8 cellular contexts compared by ENCODE assay signal in the genomic region with DNA sequence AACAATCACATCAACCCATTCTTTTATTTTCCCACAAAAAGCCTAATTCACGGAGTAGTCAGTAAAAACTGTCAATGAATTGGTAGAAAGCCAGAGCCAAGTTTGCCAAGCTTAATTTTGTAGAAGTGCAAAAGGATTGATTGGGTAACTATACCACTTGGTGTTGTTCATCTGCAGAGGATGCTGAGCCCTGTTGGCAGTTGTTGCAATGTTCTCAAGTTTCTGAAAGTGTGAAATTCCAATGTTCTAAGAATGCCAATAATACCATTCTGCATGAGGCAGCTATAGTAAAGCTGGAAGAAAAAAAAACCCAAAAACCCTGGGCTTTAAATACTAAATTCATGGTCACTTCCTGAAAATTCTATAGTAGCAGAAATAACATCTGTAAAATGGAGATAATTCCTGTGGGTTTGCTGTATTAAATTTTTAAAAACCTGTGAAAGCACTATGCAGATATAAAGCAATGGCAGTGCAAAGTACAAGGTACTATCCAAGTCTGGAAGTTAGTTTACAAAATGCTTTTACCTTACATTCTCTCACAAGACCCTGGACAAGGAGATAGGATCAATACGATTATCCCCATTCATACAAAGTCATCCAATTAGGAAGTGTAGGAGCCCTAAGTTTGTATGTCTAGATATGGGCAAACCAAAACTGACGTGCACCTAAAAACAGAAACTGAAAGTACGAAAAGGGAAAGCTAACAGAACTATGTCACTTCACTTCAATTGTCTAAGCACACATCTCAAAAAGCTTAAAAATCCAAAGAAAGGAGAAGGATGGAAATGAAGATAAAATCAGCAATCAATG. TPM values are rescaled to one million over a fixed set of nuclear protein-coding genes. Genes with fewer than 3 reads are reported as not detected.
DNase-seq lines count a peak whose midpoint lies in the region; ATAC-seq and TF ChIP-seq lines count a peak whose summit lies in the region.

No MANE protein-coding gene starts in this region.

- peak; percentile 85 for DNase-seq in LHCN-M2 (ENCODE audit: low read depth)
- DNase-seq in dermis blood vessel endothelial cell: peak; percentile 24
- DNase-seq in sigmoid colon: no peak
- DNase-seq in NCI-H1694 treated with DMSO at 0.1 percent for 48 hours (lab: John Stamatoyannopoulos, UW): no peak
- no peak for DNase-seq in stimulated activated CD4-positive, alpha-beta T cell treated with anti-CD3 and anti-CD28 coated beads, Interleukin-2, amount 100 ng/mL, for 24 hours
- DNase-seq in ureter (ENCODE audit: low spot score): no peak

- peak overlapping the region in 3 of 4 donors; percentile 20 to 26 (median 21) for H3K4me3 ChIP-seq in sigmoid colon

- whole genome bisulfite sequencing in sigmoid colon, 2 donors: 23 to 31% methylated on average over 4 of the region's 4 CpGs

- no peak for TF ChIP-seq CTCF in sigmoid colon (IDR thresholded peaks at IDR 0.05)

- no peak overlapping the region for H3K27ac ChIP-seq in sigmoid colon

- no peak for TF ChIP-seq POLR2A in sigmoid colon (IDR thresholded peaks at IDR 0.05)

- H3K9me3 ChIP-seq in sigmoid colon: peaks cover 0 to 2% (median 0%) of the 10 kb centered on the region in 4 donors

- H3K27me3 ChIP-seq in sigmoid colon: peaks cover 0 to 1% (median 0%) of the 10 kb centered on the region in 3 donors

- H3K4me1 ChIP-seq in sigmoid colon: peaks cover 0 to 5% (median 0%) of the 10 kb centered on the region in 4 donors

- H3K36me3 ChIP-seq in sigmoid colon: no peaks in the 10 kb centered on the region

- intact Hi-C loops in sigmoid colon (cut with DNase I): no loop called here

- no peak for TF ChIP-seq EP300 in sigmoid colon (IDR thresholded peaks at IDR 0.05)

- ATAC-seq in GM18498 (IDR thresholded peaks at IDR 0.05; ENCODE audit: unreplicated experiment) (peak; percentile 98), GM21717 (IDR thresholded peaks at IDR 0.05; ENCODE audit: unreplicated experiment) (peak; percentile 96)

RNA-seq across cellular contexts. Expression of gene PON1, which starts 6.1 kb away (rescaled TPM):
- total RNA-seq in LHCN-M2 (2014; rRNA removed): 0.75 TPM in 1 of 2 replicates, not detected in the other
- polyA plus RNA-seq in LHCN-M2 (2012): not detected
- total RNA-seq in dermis blood vessel endothelial cell: not detected in 2 replicates
- under 1 TPM in 1 of 4 donors, not detected in 3; 0.16 TPM for total RNA-seq in sigmoid colon
- polyA plus RNA-seq in sigmoid colon: under 1 TPM in 1 of 3 donors, not detected in 2; 0.19 TPM
- not detected for total RNA-seq in ureter

Comparison
In these comparisons a context has a peak if more than half of its experiments do, and no peak if none do; other contexts are left out.
1. DNase-seq: peak in LHCN-M2 (single experiment) and dermis blood vessel endothelial cell (single experiment); none in sigmoid colon (single experiment), NCI-H1694 treated with DMSO at 0.1 percent for 48 hours (single experiment), stimulated activated CD4-positive, alpha-beta T cell treated with anti-CD3 and anti-CD28 coated beads, Interleukin-2, amount 100 ng/mL, for 24 hours (0 of 2) and ureter (single experiment).